8 cellular contexts compared by ENCODE assay signal in the genomic region with DNA sequence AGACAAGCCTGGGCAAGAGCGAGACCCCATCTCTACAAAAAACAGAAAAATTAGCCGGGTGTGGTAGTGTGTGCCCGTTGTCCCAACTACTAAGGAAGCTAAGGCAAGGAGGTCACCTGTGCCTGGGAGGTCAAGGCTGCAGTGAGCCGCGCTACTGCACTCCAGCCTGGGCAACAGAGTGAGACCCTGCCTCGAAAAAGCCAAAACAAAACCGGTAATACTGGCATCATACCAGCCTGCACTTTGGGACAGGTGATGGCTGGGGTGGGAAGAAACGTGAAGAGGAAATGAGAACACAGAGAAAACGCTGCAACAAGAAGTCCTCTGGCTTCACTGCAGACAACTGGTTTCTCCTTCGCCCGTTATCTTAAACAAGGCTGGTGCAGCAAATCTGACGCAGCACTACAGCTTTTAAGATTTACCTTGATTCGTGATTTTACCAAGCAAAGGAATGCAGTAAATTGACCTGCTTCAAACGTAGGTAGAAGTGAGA. TPM values are rescaled to one million over a fixed set of nuclear protein-coding genes. Genes with fewer than 3 reads are reported as not detected.
A peak's percentile ranks its signal among the peaks of the same experiment; 100 is the strongest.
DNase-seq lines count a peak whose midpoint lies in the region; ATAC-seq and TF ChIP-seq lines count a peak whose summit lies in the region.

No MANE protein-coding gene starts in this region.

- H3K4me3 ChIP-seq in MM.1S (ENCODE audit: low read length) (peak overlapping the region; percentile 86), duodenal mucosa (ENCODE audit: low read depth in 1 of 2, low read length in 2 of 2) (peak overlapping the region; percentile 73 to 88)

- peaks cover 8% of the 10 kb centered on the region for H3K4me1 ChIP-seq in MM.1S (ENCODE audit: low read length)
- H3K4me1 ChIP-seq in duodenal mucosa (ENCODE audit: control insufficient read depth in 1 of 2, insufficient read depth in 2 of 2, low read length in 2 of 2), result peaks cover 22 to 23% of the 10 kb centered on the region in 2 donors

- peak overlapping the region; percentile 94 for H3K27ac ChIP-seq in C4-2B
- H3K27ac ChIP-seq in MM.1S (ENCODE audit: low read length), result peak overlapping the region; percentile 91
- peak overlapping the region; percentile 82 for H3K27ac ChIP-seq in duodenal mucosa (ENCODE audit: low read depth, low read length)

- no peaks in the 10 kb centered on the region for H4K20me1 ChIP-seq in MM.1S (ENCODE audit: insufficient read depth, low read length)

- H3K9ac ChIP-seq in MM.1S (ENCODE audit: low read length) (peak overlapping the region; percentile 90), duodenal mucosa (ENCODE audit: low read depth in 1 of 2, low read length in 2 of 2) (peak overlapping the region; percentile 88 to 98)

- H3K4me3 Mint-ChIP-seq in naive B cell, result peak overlapping the region; percentile 79 to 99 (median 94)

- H3K4me2 ChIP-seq in MM.1S (ENCODE audit: low read depth, low read length), result peak overlapping the region; percentile 84

- 0 out of 2 replicates have a peak, but pooled peaks cover 3% of the 10 kb centered on the region for H3K36me3 ChIP-seq in MM.1S (replicated peaks; ENCODE audit: insufficient read depth, low read length)
- H3K36me3 ChIP-seq in duodenal mucosa (ENCODE audit: control insufficient read depth in 1 of 2, insufficient read depth in 2 of 2, low read length in 2 of 2), result peaks cover 26 to 30% of the 10 kb centered on the region in 2 donors

- peak overlapping the region; percentile 47 for H2AFZ ChIP-seq in MM.1S (ENCODE audit: low read length)

- H3K36me3 Mint-ChIP-seq in naive B cell, result peaks cover 9 to 14% of the 10 kb centered on the region in 2 donors

- TF ChIP-seq CTCF in C4-2B (conservative IDR thresholded peaks at IDR 0.05) (no peak), MM.1S (IDR thresholded peaks at IDR 0.05; ENCODE audit: low read length) (no peak)

- H3K27me3 Mint-ChIP-seq in naive B cell, result no peaks in the 10 kb centered on the region

- H3F3A ChIP-seq in MM.1S (ENCODE audit: insufficient read depth, low read length), result peaks cover 20% of the 10 kb centered on the region

- H3K27me3 ChIP-seq in MM.1S (replicated peaks; ENCODE audit: insufficient read depth, low read length) (no peaks in the 10 kb centered on the region), duodenal mucosa (ENCODE audit: control insufficient read depth in 1 of 2, insufficient read depth in 2 of 2, low read length in 2 of 2) (no peaks in the 10 kb centered on the region)

- no peaks in the 10 kb centered on the region for H3K9me3 ChIP-seq in MM.1S (replicated peaks; ENCODE audit: insufficient read depth, low read length)
- no peaks in the 10 kb centered on the region for H3K9me3 ChIP-seq in duodenal mucosa (ENCODE audit: control insufficient read depth in 1 of 2, low read length in 2 of 2)

- no peaks in the 10 kb centered on the region for H3K9me2 ChIP-seq in MM.1S (replicated peaks; ENCODE audit: insufficient read depth, low read length)

- peaks cover 0 to 4% (median 0%) of the 10 kb centered on the region in 7 donors for H3K9me3 Mint-ChIP-seq in naive B cell

- peaks cover 78% of the 10 kb centered on the region for H3K79me2 ChIP-seq in MM.1S (ENCODE audit: low read length)

- ATAC-seq in GM21526 (IDR thresholded peaks at IDR 0.05; ENCODE audit: low FRiP score, unreplicated experiment) (peak; percentile 10), naive B cell (ENCODE audit: low read depth in 2 of 2) (peak; percentile 22 to 24), GM19463 (IDR thresholded peaks at IDR 0.05; ENCODE audit: unreplicated experiment) (no peak)

- H3K27ac Mint-ChIP-seq in naive B cell, result peak overlapping the region; percentile 97 to 100 (median 100)

- DNase-seq in MM.1S (no peak), naive B cell (no peak), SKM-1 treated with dmso at 0.1 percent for 144 hours (lab: John Stamatoyannopoulos, UW; ENCODE audit: unreplicated experiment) (no peak), GF-D8 (lab: John Stamatoyannopoulos, UW) (no peak)

- peaks cover 20 to 31% (median 30%) of the 10 kb centered on the region in 3 donors for H3K4me1 Mint-ChIP-seq in naive B cell

RNA-seq across cellular contexts. Expression of a gene that starts 0.7 kb away (rescaled TPM):
- polyA plus RNA-seq in naive B cell (ENCODE audit: low read depth in 6 of 6), result 10 to 100 TPM; 31.8 to 60.5 (median 44.5) TPM

RNA-seq across cellular contexts. Expression of a gene that starts 17.8 kb away (rescaled TPM):
- 10 to 100 TPM in 2 of 6 donors, 1 to 10 TPM in 4; 7.7 to 13.1 (median 9.2) TPM for polyA plus RNA-seq in naive B cell (ENCODE audit: low read depth in 6 of 6)

RNA-seq across cellular contexts. Expression of a gene that starts 37.7 kb away (rescaled TPM):
- polyA plus RNA-seq in naive B cell (ENCODE audit: low read depth in 6 of 6), result under 1 TPM in 4 of 6 donors, not detected in 2; 0.10 to 0.56 (median 0.43) TPM

RNA-seq across cellular contexts. Expression of a gene that starts 39.2 kb away (rescaled TPM):
- 1 to 10 TPM in 5 of 6 donors, not detected in 1; 1.1 to 2.9 (median 2.1) TPM for polyA plus RNA-seq in naive B cell (ENCODE audit: low read depth in 6 of 6)
